In the genomic region with DNA sequence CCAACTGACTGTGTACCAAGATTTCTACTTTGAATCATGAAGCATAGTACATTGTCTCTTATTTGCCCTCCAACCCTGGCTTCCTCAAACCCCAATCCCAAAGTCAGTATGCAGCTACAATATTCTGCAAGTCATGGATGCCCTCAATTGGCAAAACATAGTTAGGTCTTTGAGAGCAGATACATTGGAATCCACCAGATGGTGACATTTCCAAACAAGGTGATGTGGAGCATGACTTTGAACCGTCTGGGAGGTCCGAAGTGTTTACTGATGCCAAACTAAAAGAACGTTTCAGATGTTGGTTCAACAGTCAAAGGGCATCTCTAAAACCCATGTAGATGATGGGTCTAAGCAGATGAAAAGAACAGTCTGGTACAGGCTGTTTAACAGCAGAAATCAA, we compare ENCODE assay signal across 1 cellular context.
TF ChIP-seq lines count a peak whose summit lies in the region.

No MANE protein-coding gene starts in this region.

TF ChIP-seq in endothelial cell of umbilical vein, 7 proteins besides CTCF, POLR2A, EP300 and RAD21:
- TF ChIP-seq GATA2 (IDR thresholded peaks at IDR 0.05; ENCODE audit: insufficient read depth, insufficient read length, low read depth, low read length) (no peak), FOS (IDR thresholded peaks at IDR 0.05; ENCODE audit: borderline replicate concordance, insufficient read depth, low read length) (no peak), MYC (IDR thresholded peaks at IDR 0.05; ENCODE audit: low read depth, low read length) (no peak), POLR2AphosphoS5 (IDR thresholded peaks at IDR 0.05; ENCODE audit: insufficient read depth, low read depth, low read length) (no peak), EZH2 (IDR thresholded peaks at IDR 0.05; ENCODE audit: borderline replicate concordance, low read depth, low read length, severe bottlenecking) (no peak), JUN (IDR thresholded peaks at IDR 0.05; ENCODE audit: borderline replicate concordance, insufficient read depth, insufficient read length, low read depth) (no peak)
- TF ChIP-seq, protein P1, sequence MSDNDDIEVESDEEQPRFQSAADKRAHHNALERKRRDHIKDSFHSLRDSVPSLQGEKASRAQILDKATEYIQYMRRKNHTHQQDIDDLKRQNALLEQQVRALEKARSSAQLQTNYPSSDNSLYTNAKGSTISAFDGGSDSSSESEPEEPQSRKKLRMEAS (IDR thresholded peaks at IDR 0.05; ENCODE audit: insufficient read depth, insufficient read length), result no peak
